ENCODE assay signal across 8 cellular contexts in the genomic region with DNA sequence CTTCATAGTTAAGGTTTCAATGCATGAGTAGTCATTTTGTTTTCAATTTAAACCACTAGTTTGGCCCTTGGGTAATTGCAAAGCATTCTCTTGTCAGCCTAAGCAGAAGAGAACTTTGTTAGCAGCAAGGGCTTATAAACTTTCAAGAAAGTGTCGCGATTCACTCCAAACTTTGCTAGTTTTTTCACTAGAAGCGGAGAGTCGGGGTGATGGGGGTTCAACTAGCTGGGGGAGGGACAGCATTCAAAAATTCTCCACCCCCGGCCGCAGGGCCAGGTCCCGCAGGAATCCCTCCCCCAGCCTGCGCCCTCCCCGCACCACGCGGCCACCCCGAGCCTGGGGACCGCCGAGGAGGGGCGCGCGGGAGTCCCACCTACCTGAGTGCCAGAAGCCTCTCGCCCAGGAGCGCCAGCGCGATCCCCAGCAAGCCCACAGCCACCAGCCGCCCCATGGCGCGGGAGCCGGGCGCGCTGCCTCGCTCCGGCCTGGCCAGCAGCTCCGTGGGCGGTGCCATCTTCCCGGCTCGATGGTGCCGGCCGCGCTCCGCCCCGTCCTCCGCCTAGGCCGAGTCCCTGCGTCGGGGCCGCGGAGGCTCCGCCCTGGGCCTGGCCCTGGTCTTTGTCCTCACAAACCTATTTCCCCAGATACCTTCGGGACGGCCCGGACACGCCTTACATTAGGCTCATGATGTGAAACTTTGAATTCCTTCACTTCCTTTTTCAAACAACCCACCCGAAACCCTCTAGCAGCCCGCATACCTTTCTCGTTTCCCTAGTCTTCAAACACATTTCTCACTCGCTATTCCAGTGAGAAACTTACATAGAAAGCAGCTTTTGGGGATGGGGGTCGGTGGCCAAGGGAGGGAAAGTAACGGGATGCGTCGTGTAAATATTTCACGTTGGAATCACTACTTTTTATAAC. TPM values are rescaled to one million over a fixed set of nuclear protein-coding genes. Genes with fewer than 3 reads are reported as not detected.
DNase-seq lines count a peak whose midpoint lies in the region; ATAC-seq and TF ChIP-seq lines count a peak whose summit lies in the region.

TSS of gene PON2 (minus strand) at position 528 of the 921 bp plus-strand sequence. CDS start at position 451, 77 bp downstream.

- H3K27me3 ChIP-seq in HUES6 (ENCODE audit: control insufficient read depth, insufficient read depth, low read length) = no peaks in the 10 kb centered on the region
- H3K27me3 ChIP-seq in gastroesophageal sphincter = no peaks in the 10 kb centered on the region
- H3K27me3 ChIP-seq in thymus (ENCODE audit: control insufficient read depth, insufficient read depth) = no peaks in the 10 kb centered on the region

- H3K36me3 Mint-ChIP-seq in activated naive CD4-positive, alpha-beta T cell treated with anti-CD3 and anti-CD28 coated beads, Interleukin-2, amount 50 U/mL, for 24 hours = peaks cover 2% of the 10 kb centered on the region
- peaks cover 15% of the 10 kb centered on the region for H3K36me3 Mint-ChIP-seq in neural crest cell (ENCODE audit: low read depth)

- H3K36me3 ChIP-seq in HUES6 (ENCODE audit: control insufficient read depth, insufficient read depth, low read length) (no peaks in the 10 kb centered on the region), gastroesophageal sphincter (no peaks in the 10 kb centered on the region), thymus (ENCODE audit: control insufficient read depth, insufficient read depth) (no peaks in the 10 kb centered on the region)

- no peaks in the 10 kb centered on the region for H3K9me3 ChIP-seq in HUES6 (ENCODE audit: control insufficient read depth, insufficient read depth, low read depth, low read length)
- no peaks in the 10 kb centered on the region for H3K9me3 ChIP-seq in gastroesophageal sphincter
- H3K9me3 ChIP-seq in thymus (ENCODE audit: control insufficient read depth) = no peaks in the 10 kb centered on the region

- peak within 1 kb of the TSS; percentile 90 for H3K27ac ChIP-seq in HUES6 (ENCODE audit: low read depth, low read length)
- H3K27ac ChIP-seq in RWPE1 = peak within 1 kb of the TSS; percentile 82
- H3K27ac ChIP-seq in gastroesophageal sphincter = peak within 1 kb of the TSS; percentile 66 to 96 (median 93)
- peak within 1 kb of the TSS; percentile 86 for H3K27ac ChIP-seq in thymus (ENCODE audit: low read depth)

- ATAC-seq in GM21529 (IDR thresholded peaks at IDR 0.05; ENCODE audit: unreplicated experiment) = peak; percentile 98
- ATAC-seq in gastroesophageal sphincter = peak; percentile 96

- DNase-seq in DMS79 treated with DMSO at 0.1 percent for 48 hours (lab: John Stamatoyannopoulos, UW) (peak; percentile 14), RWPE1 (ENCODE audit: low spot score) (peak; percentile 80), neural crest cell (ENCODE audit: low read depth, low spot score) (peak; percentile 72)

- POLR2A ChIA-PET in RWPE1 (lab: Yijun Ruan, JAX; ENCODE audit: low non-redundant PET) = interaction anchor here (0.7 kb wide), 1 partner anchor 282 kb away, joined by 6 read pairs; no protein-coding TSS in a partner anchor

- no peak for TF ChIP-seq EP300 in gastroesophageal sphincter (IDR thresholded peaks at IDR 0.05)

- peak within 1 kb of the TSS; percentile 84 for H3K4me3 Mint-ChIP-seq in activated naive CD4-positive, alpha-beta T cell treated with anti-CD3 and anti-CD28 coated beads, Interleukin-2, amount 50 U/mL, for 24 hours
- H3K4me3 Mint-ChIP-seq in neural crest cell = peak within 1 kb of the TSS; percentile 94

- CTCF ChIA-PET in RWPE1 (lab: Yijun Ruan, JAX) = interaction anchor here (0.6 kb wide), 4 partner anchors 13 to 1063 kb away, joined by 4 to 6 read pairs (median 5); no protein-coding TSS in a partner anchor

- H3K4me1 Mint-ChIP-seq in activated naive CD4-positive, alpha-beta T cell treated with anti-CD3 and anti-CD28 coated beads, Interleukin-2, amount 50 U/mL, for 24 hours = peaks cover 9% of the 10 kb centered on the region
- H3K4me1 Mint-ChIP-seq in neural crest cell = peaks cover 40% of the 10 kb centered on the region

- H3K9ac ChIP-seq in HUES6 (ENCODE audit: low read length) = peak within 1 kb of the TSS; percentile 94

- H3K4me3 ChIP-seq in HUES6 (ENCODE audit: low read depth, low read length) (peak within 1 kb of the TSS; percentile 78), gastroesophageal sphincter (peak within 1 kb of the TSS; percentile 86), thymus (ENCODE audit: low read length) (peak within 1 kb of the TSS; percentile 83)

- peaks cover 11% of the 10 kb centered on the region for H3K27me3 Mint-ChIP-seq in activated naive CD4-positive, alpha-beta T cell treated with anti-CD3 and anti-CD28 coated beads, Interleukin-2, amount 50 U/mL, for 24 hours
- H3K27me3 Mint-ChIP-seq in neural crest cell (ENCODE audit: low read depth) = no peaks in the 10 kb centered on the region

- no peaks in the 10 kb centered on the region for H3K9me3 Mint-ChIP-seq in activated naive CD4-positive, alpha-beta T cell treated with anti-CD3 and anti-CD28 coated beads, Interleukin-2, amount 50 U/mL, for 24 hours
- peaks cover 5% of the 10 kb centered on the region for H3K9me3 Mint-ChIP-seq in neural crest cell

- peak; percentile 50 to 60 for TF ChIP-seq POLR2A in gastroesophageal sphincter (IDR thresholded peaks at IDR 0.05)

- TF ChIP-seq CTCF in RWPE1 (conservative IDR thresholded peaks at IDR 0.05; ENCODE audit: low read depth) (no peak), gastroesophageal sphincter (IDR thresholded peaks at IDR 0.05) (no peak), neural crest cell (conservative IDR thresholded peaks at IDR 0.05) (no peak)

- peaks cover 6% of the 10 kb centered on the region; the same call in 1 of the 2 replicates for H3K4me1 ChIP-seq in HUES6 (ENCODE audit: control insufficient read depth, insufficient read depth, low read length)
- peaks cover 0 to 19% (median 0%) of the 10 kb centered on the region in 3 donors for H3K4me1 ChIP-seq in gastroesophageal sphincter
- peaks cover 6% of the 10 kb centered on the region for H3K4me1 ChIP-seq in thymus (ENCODE audit: control insufficient read depth, insufficient read depth, low read length)

- H3K27ac Mint-ChIP-seq in activated naive CD4-positive, alpha-beta T cell treated with anti-CD3 and anti-CD28 coated beads, Interleukin-2, amount 50 U/mL, for 24 hours = peak within 1 kb of the TSS; percentile 76
- peak within 1 kb of the TSS; percentile 99 for H3K27ac Mint-ChIP-seq in neural crest cell (ENCODE audit: unreplicated experiment)

- WGBS in gastroesophageal sphincter (ENCODE audit: low coverage in 1 of 2), 2 donors = 0% methylated on average over 12 to 21 of the region's 58 CpGs
- WGBS in thymus = 1% methylated on average over 58 of the region's 58 CpGs

RNA-seq across cellular contexts. Expression of gene PON2, which starts in this region (rescaled TPM):
- total RNA-seq in gastroesophageal sphincter (100 to 1,000 TPM in 1 of 4 donors, 10 to 100 TPM in 3; 53.9 to 110 (median 58.2) TPM), neural crest cell (92.3 and 97.1 TPM in 2 replicates)
- 59.0 TPM for polyA plus RNA-seq in thymus

Comparison
In these comparisons a context has a peak if more than half of its experiments do, and no peak if none do; other contexts are left out.
1. Peak in every context shown above with its lines: DNase-seq, ATAC-seq, H3K4me3 ChIP-seq and H3K27ac ChIP-seq.
2. DNase-seq: peak in every context shown above with its lines; median percentile 80 in RWPE1; 72 in neural crest cell; 14 in DMS79 treated with DMSO at 0.1 percent for 48 hours.